In genomic region chr1:154973344-154974085, GRCh38 we compare ENCODE assay signal across 1 cellular context.
TF ChIP-seq lines count a peak whose summit lies in the region.

No MANE protein-coding gene starts in this region.

TF ChIP-seq in HepG2, 621 proteins besides CTCF, POLR2A, EP300 and RAD21 (continued from another document and continues in another):
- TF ChIP-seq, protein P1, sequence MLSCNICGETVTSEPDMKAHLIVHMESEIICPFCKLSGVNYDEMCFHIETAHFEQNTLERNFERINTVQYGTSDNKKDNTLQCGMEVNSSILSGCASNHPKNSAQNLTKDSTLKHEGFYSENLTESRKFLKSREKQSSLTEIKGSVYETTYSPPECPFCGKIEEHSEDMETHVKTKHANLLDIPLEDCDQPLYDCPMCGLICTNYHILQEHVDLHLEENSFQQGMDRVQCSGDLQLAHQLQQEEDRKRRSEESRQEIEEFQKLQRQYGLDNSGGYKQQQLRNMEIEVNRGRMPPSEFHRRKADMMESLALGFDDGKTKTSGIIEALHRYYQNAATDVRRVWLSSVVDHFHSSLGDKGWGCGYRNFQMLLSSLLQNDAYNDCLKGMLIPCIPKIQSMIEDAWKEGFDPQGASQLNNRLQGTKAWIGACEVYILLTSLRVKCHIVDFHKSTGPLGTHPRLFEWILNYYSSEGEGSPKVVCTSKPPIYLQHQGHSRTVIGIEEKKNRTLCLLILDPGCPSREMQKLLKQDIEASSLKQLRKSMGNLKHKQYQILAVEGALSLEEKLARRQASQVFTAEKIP (CRISPR knock-in tag; IDR thresholded peaks at IDR 0.05; ENCODE audit: borderline replicate concordance): no peak
- TF ChIP-seq ZBTB7B (CRISPR knock-in tag; IDR thresholded peaks at IDR 0.05) (no peak; the same call in 1 of the 2 replicates), ZNF777 (CRISPR knock-in tag; IDR thresholded peaks at IDR 0.05) (no peak), HINFP (CRISPR knock-in tag; IDR thresholded peaks at IDR 0.05; ENCODE audit: low read depth) (no peak), ZFP90 (CRISPR knock-in tag; IDR thresholded peaks at IDR 0.05; ENCODE audit: borderline replicate concordance) (no peak), ZNF775 (CRISPR knock-in tag; IDR thresholded peaks at IDR 0.05; ENCODE audit: borderline replicate concordance) (no peak), RORA (CRISPR knock-in tag; IDR thresholded peaks at IDR 0.05) (no peak), HNRNPUL1 (IDR thresholded peaks at IDR 0.05; ENCODE audit: low read depth, low read length) (no peak), JUNB (CRISPR knock-in tag; IDR thresholded peaks at IDR 0.05; ENCODE audit: borderline replicate concordance) (no peak), FOXK2 (IDR thresholded peaks at IDR 0.05) (0 out of 2 replicates have a peak, but pooled peaks have one; percentile 32), TCF12 (IDR thresholded peaks at IDR 0.05) (no peak), TCF12 (CRISPR knock-in tag; IDR thresholded peaks at IDR 0.05) (no peak), FOSL2 (CRISPR knock-in tag; IDR thresholded peaks at IDR 0.05) (peak; percentile 23; the same call in 1 of the 2 replicates), ZNF253 (CRISPR knock-in tag; IDR thresholded peaks at IDR 0.05; ENCODE audit: borderline replicate concordance) (no peak), TGIF2 (CRISPR knock-in tag; IDR thresholded peaks at IDR 0.05) (peak; percentile 82), SNRNP70 (IDR thresholded peaks at IDR 0.05; ENCODE audit: low read depth, low read length) (no peak), PTBP1 (IDR thresholded peaks at IDR 0.05; ENCODE audit: low read depth, low read length, poor library complexity, severe bottlenecking) (no peak), ZFAT (CRISPR knock-in tag; conservative IDR thresholded peaks at IDR 0.05) (no peak), ZNF609 (CRISPR knock-in tag; IDR thresholded peaks at IDR 0.05; ENCODE audit: borderline replicate concordance) (no peak), TOPORS (CRISPR knock-in tag; IDR thresholded peaks at IDR 0.05) (no peak), ZNF790 (CRISPR knock-in tag; IDR thresholded peaks at IDR 0.05; ENCODE audit: borderline replicate concordance) (peak; percentile 79; the same call in 1 of the 2 replicates), ZNF749 (CRISPR knock-in tag; IDR thresholded peaks at IDR 0.05; ENCODE audit: borderline replicate concordance) (no peak), HNF4A (CRISPR knock-in tag; IDR thresholded peaks at IDR 0.05) (peak; percentile 84), SOX13 (IDR thresholded peaks at IDR 0.05) (no peak), SOX13 (CRISPR knock-in tag; conservative IDR thresholded peaks at IDR 0.05 in 1 of 2, IDR thresholded peaks at IDR 0.05 in 1 of 2) (peak in 1 of 2 experiments; percentile 26; a peak in 1 of 4 replicates), HNF1B (CRISPR knock-in tag; IDR thresholded peaks at IDR 0.05) (no peak; the same call in 1 of the 2 replicates), ZNF207 (IDR thresholded peaks at IDR 0.05; ENCODE audit: borderline replicate concordance) (no peak), ZNF24 (IDR thresholded peaks at IDR 0.05) (no peak), MXI1 (IDR thresholded peaks at IDR 0.05; ENCODE audit: borderline replicate concordance, low read depth, low read length) (peak; percentile 84; the same call in 1 of the 3 replicates), ZNF629 (CRISPR knock-in tag; conservative IDR thresholded peaks at IDR 0.05) (no peak), MTA3 (CRISPR knock-in tag; IDR thresholded peaks at IDR 0.05) (no peak), ZNF564 (CRISPR knock-in tag; IDR thresholded peaks at IDR 0.05) (no peak), ZNF558 (CRISPR knock-in tag; IDR thresholded peaks at IDR 0.05; ENCODE audit: borderline replicate concordance) (0 out of 2 replicates have a peak, but pooled peaks have one; percentile 43), MAFF (IDR thresholded peaks at IDR 0.05; ENCODE audit: low read depth, low read length) (no peak), HNF4G (IDR thresholded peaks at IDR 0.05; ENCODE audit: borderline replicate concordance, low read depth, low read length) (peak; percentile 42; the same call in 1 of the 2 replicates), HNF4G (CRISPR knock-in tag; IDR thresholded peaks at IDR 0.05; ENCODE audit: borderline replicate concordance, low read depth) (peak; percentile 27; the same call in 1 of the 2 replicates), ZNF766 (CRISPR knock-in tag; IDR thresholded peaks at IDR 0.05; ENCODE audit: borderline replicate concordance) (no peak), ZMYM3 (CRISPR knock-in tag; IDR thresholded peaks at IDR 0.05) (no peak), ELF4 (CRISPR knock-in tag; IDR thresholded peaks at IDR 0.05; ENCODE audit: borderline replicate concordance) (no peak), ZNF878 (CRISPR knock-in tag; IDR thresholded peaks at IDR 0.05) (no peak), IRX3 (CRISPR knock-in tag; IDR thresholded peaks at IDR 0.05; ENCODE audit: borderline replicate concordance, low read depth) (no peak), SIX4 (CRISPR knock-in tag; IDR thresholded peaks at IDR 0.05) (no peak), ZNF256 (CRISPR knock-in tag; conservative IDR thresholded peaks at IDR 0.05) (no peak), HMG20A (CRISPR knock-in tag; IDR thresholded peaks at IDR 0.05; ENCODE audit: borderline replicate concordance) (no peak), ZBTB25 (CRISPR knock-in tag; IDR thresholded peaks at IDR 0.05) (no peak)
- TF ChIP-seq, protein P2, sequence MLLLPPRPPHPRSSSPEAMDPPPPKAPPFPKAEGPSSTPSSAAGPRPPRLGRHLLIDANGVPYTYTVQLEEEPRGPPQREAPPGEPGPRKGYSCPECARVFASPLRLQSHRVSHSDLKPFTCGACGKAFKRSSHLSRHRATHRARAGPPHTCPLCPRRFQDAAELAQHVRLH (CRISPR knock-in tag; IDR thresholded peaks at IDR 0.05; ENCODE audit: borderline replicate concordance, low read depth): no peak
- TF ChIP-seq, protein P3, sequence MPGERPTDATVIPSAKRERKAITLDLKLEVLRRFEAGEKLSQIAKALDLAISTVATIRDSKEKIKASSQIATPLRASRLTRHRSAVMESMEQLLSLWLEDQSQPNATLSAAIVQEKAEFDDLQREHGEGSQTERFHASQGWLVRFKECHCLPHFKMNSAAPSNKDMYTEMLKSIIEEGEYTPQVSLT (CRISPR knock-in tag; IDR thresholded peaks at IDR 0.05; ENCODE audit: borderline replicate concordance, low read depth): no peak
- TF ChIP-seq, protein P4, sequence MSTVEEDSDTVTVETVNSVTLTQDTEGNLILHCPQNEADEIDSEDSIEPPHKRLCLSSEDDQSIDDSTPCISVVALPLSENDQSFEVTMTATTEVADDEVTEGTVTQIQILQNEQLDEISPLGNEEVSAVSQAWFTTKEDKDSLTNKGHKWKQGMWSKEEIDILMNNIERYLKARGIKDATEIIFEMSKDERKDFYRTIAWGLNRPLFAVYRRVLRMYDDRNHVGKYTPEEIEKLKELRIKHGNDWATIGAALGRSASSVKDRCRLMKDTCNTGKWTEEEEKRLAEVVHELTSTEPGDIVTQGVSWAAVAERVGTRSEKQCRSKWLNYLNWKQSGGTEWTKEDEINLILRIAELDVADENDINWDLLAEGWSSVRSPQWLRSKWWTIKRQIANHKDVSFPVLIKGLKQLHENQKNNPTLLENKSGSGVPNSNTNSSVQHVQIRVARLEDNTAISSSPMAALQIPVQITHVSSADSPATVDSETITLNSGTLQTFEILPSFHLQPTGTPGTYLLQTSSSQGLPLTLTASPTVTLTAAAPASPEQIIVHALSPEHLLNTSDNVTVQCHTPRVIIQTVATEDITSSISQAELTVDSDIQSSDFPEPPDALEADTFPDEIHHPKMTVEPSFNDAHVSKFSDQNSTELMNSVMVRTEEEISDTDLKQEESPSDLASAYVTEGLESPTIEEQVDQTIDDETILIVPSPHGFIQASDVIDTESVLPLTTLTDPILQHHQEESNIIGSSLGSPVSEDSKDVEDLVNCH (CRISPR knock-in tag; IDR thresholded peaks at IDR 0.05): no peak
- TF ChIP-seq, protein P5, sequence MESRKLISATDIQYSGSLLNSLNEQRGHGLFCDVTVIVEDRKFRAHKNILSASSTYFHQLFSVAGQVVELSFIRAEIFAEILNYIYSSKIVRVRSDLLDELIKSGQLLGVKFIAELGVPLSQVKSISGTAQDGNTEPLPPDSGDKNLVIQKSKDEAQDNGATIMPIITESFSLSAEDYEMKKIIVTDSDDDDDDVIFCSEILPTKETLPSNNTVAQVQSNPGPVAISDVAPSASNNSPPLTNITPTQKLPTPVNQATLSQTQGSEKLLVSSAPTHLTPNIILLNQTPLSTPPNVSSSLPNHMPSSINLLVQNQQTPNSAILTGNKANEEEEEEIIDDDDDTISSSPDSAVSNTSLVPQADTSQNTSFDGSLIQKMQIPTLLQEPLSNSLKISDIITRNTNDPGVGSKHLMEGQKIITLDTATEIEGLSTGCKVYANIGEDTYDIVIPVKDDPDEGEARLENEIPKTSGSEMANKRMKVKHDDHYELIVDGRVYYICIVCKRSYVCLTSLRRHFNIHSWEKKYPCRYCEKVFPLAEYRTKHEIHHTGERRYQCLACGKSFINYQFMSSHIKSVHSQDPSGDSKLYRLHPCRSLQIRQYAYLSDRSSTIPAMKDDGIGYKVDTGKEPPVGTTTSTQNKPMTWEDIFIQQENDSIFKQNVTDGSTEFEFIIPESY (CRISPR knock-in tag; IDR thresholded peaks at IDR 0.05): no peak
- TF ChIP-seq, protein P6, sequence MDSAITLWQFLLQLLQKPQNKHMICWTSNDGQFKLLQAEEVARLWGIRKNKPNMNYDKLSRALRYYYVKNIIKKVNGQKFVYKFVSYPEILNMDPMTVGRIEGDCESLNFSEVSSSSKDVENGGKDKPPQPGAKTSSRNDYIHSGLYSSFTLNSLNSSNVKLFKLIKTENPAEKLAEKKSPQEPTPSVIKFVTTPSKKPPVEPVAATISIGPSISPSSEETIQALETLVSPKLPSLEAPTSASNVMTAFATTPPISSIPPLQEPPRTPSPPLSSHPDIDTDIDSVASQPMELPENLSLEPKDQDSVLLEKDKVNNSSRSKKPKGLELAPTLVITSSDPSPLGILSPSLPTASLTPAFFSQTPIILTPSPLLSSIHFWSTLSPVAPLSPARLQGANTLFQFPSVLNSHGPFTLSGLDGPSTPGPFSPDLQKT (CRISPR knock-in tag; IDR thresholded peaks at IDR 0.05; ENCODE audit: borderline replicate concordance): no peak
